In the genomic region with DNA sequence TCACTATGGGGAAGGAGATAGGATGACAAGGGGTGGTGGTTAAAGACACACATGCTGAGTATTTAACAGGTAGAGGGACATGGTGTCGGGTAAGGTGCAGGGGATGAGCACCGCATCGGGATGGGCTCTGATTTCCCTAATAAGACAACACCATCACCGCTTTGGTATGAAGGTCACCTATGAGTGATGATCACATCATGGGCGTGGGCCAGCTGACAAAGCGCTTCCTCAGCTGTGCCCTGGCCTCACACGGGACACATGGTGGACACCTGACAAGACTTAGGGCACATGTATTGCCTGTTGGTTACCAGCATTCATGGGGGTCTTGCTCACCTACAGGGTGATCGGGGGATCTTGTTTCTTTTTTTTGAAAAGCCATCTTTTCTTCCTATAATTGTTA, we compare ENCODE assay signal across 24 cellular contexts. TPM values are rescaled to one million over a fixed set of nuclear protein-coding genes. Genes with fewer than 3 reads are reported as not detected.
"Had no signal": no experiment of that assay in that cellular context is flagged by ENCODE, and none has a peak within 500 bp of the region (broad histone marks: within the 10 kb centered on the region; RNA-seq: fewer than 3 reads in every experiment).

No MANE protein-coding gene starts in this region.

- H3K4me2 ChIP-seq: hepatocyte had no signal

- H3K4me3 ChIP-seq: hepatocyte, pancreas, psoas muscle, right atrium auricular region, suprapubic skin, transverse colon, vagina had no signal

- H2AFZ ChIP-seq: hepatocyte had no signal

- H3K4me1 ChIP-seq: pancreas, psoas muscle, right atrium auricular region, suprapubic skin, transverse colon, vagina had no signal

- DNase-seq: activated CD4-positive, alpha-beta memory T cell treated with anti-CD3 and anti-CD28 coated beads for 36 hours; activated CD4-positive, alpha-beta T cell treated with anti-CD3 and anti-CD28 coated beads for 4 hours; activated CD4-positive, CD25-positive, alpha-beta regulatory T cell; activated naive CD4-positive, alpha-beta T cell treated with Interleukin-2 at 50 U/mL for 16 hours; activated naive CD8-positive, alpha-beta T cell treated with anti-CD3 and anti-CD28 coated beads for 36 hours; activated T-cell treated with anti-CD3 and anti-CD28 coated beads, Interleukin-2, amount 50 U/mL, for 48 hours; cortex of kidney; erythroblast; foreskin melanocyte; left cardiac atrium; mesenchymal stem cell; nephron progenitor cell; pancreas; psoas muscle; T1000; transverse colon had no signal

- H3K36me3 ChIP-seq: pancreas, right atrium auricular region, suprapubic skin, transverse colon, vagina had no signal

- ATAC-seq: left cardiac atrium, pancreas had no signal

- H3K79me2 ChIP-seq: hepatocyte had no signal

- H3K27me3 ChIP-seq: hepatocyte, pancreas, right atrium auricular region, suprapubic skin, transverse colon, vagina had no signal

- H3K27ac ChIP-seq: hepatocyte, pancreas, psoas muscle, right atrium auricular region, suprapubic skin, transverse colon, vagina had no signal

- H3K9me3 ChIP-seq: pancreas, psoas muscle, right atrium auricular region, suprapubic skin, transverse colon, vagina had no signal

- FAIRE-seq: pancreas had no signal

RNA-seq across cellular contexts. Expression of a gene that starts 12.8 kb away (rescaled TPM):
- total RNA-seq: astrocyte, liver, mononuclear cell, pancreas, psoas muscle, right atrium auricular region, suprapubic skin, transverse colon, vagina had no signal
- polyA plus RNA-seq: hepatocyte, liver, pancreas had no signal

RNA-seq across cellular contexts. Expression of a gene that starts 19.2 kb away (rescaled TPM):
- total RNA-seq: activated CD4-positive, alpha-beta memory T cell treated with anti-CD3 and anti-CD28 coated beads for 36 hours; astrocyte; hepatocyte; left cardiac atrium; liver; pancreas; right atrium auricular region; suprapubic skin; T-helper 1 cell treated with Interleukin-12 subunit alpha and Interleukin-12 subunit beta and Interleukin-4 antibody, amounts not matched to agents 30 ng/mL and 1 ng/mL, for 36 hours; transverse colon; vagina had no signal
- polyA plus RNA-seq: hepatocyte, liver, pancreas had no signal
